Comparison of ENCODE assay signal across 28 cellular contexts in the genomic region with DNA sequence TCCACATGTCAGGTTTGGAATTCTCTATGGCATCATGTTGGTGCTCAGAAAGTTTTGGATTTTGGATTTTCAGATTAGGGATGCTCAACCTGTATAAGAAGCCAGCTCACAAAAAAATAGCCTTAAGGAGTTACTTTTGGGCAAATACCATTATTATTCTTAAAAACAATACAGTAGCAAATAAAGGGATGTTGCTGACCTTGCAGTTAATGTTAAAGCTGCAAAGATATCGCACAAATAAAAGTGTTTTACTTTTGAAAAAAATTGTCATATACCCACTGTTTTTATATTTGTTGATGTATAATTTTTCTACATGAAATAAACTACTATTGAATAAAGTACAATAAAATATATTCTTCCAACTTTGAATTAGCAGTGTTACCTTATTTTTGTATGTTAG.
"Had no signal": no experiment of that assay in that cellular context is flagged by ENCODE, and none has a peak within 500 bp of the region (broad histone marks: within the 10 kb centered on the region; RNA-seq: fewer than 3 reads in every experiment).

No MANE protein-coding gene starts in this region.

- ATAC-seq: activated CD4-positive, CD25-positive, alpha-beta regulatory T cell treated with anti-CD3 and anti-CD28 coated beads, Interleukin-2, amount 50 U/mL, for 24 hours; activated CD8-positive, alpha-beta T cell treated with anti-CD3 and anti-CD28 coated beads for 36 hours; activated T-cell treated with anti-CD3 and anti-CD28 coated beads, Interleukin-2, amount 50 U/mL, for 4 hours; activated T-helper 17 cell treated with anti-CD3 and anti-CD28 coated beads, Interleukin-2, amount 50 U/mL, for 72 hours; esophagus mucosa had no signal

- DNase-seq: activated B cell treated with CpG ODN at 0.5 μM for 24 hours; activated CD4-positive, alpha-beta T cell treated with anti-CD3 and anti-CD28 coated beads for 48 hours; activated CD4-positive, alpha-beta T cell treated with anti-CD3 and anti-CD28 coated beads, Interleukin-2, amount 50 U/mL, for 1 hour; activated CD4-positive, alpha-beta T cell treated with anti-CD3 and anti-CD28 coated beads, Interleukin-2, amount 50 U/mL, for 48 hours; activated CD8-positive, alpha-beta memory T cell treated with anti-CD3 and anti-CD28 coated beads for 24 hours; activated CD8-positive, alpha-beta T cell treated with anti-CD3 and anti-CD28 coated beads for 36 hours; activated effector memory CD4-positive, alpha-beta T cell treated with Interleukin-2 at 50 U/mL for 16 hours; activated gamma-delta T cell treated with Interleukin-2 at 50 U/mL for 16 hours; activated naive CD4-positive, alpha-beta T cell treated with anti-CD3 and anti-CD28 coated beads, Interleukin-2, amount 50 U/mL, for 16 hours; activated naive CD4-positive, alpha-beta T cell treated with Interleukin-2 at 50 U/mL for 16 hours; activated T-cell treated with anti-CD3 and anti-CD28 coated beads, Interleukin-2, amount 50 U/mL, for 4 hours; amniotic stem cell; anterior cingulate cortex; brain microvascular endothelial cell; colonic mucosa; dorsolateral prefrontal cortex; effector memory CD4-positive, alpha-beta T cell; endodermal cell; foreskin fibroblast; head of caudate nucleus; T-helper 2 cell had no signal

- H3K27ac ChIP-seq: brain microvascular endothelial cell, colonic mucosa, VCaP had no signal

- H3K9me3 ChIP-seq: colonic mucosa had no signal

- H3K4me3 ChIP-seq: colonic mucosa, dorsolateral prefrontal cortex had no signal

- H3K27me3 ChIP-seq: brain microvascular endothelial cell, colonic mucosa, dorsolateral prefrontal cortex had no signal

- H3K36me3 ChIP-seq: colonic mucosa had no signal

- FAIRE-seq: astrocyte, bronchial epithelial cell, TTC549 had no signal

- H3K4me1 ChIP-seq: colonic mucosa had no signal
